12 cellular contexts compared by ENCODE assay signal in the genomic region with DNA sequence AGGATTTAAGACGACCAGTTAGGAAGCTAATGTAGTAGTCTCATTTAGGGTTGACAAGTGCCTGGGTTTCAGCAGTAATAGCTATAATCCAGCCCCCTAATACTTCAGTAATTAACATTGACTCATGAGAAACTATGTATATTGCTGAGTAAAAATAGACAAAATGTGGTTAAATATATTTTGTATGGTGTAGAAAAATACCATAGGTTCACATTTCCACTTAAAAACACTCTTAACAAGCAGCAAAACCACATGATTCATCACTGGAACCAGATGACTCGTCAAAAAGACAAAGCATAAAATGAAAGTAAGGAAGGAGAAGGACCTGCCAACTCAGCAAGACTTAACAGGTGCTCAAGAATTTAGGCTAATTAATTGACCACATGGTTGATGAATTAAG.
A peak's percentile ranks its signal among the peaks of the same experiment; 100 is the strongest.
DNase-seq lines count a peak whose midpoint lies in the region; ATAC-seq and TF ChIP-seq lines count a peak whose summit lies in the region.
"Had no signal": no experiment of that assay in that cellular context is flagged by ENCODE, and none has a peak within 500 bp of the region (broad histone marks: within the 10 kb centered on the region; RNA-seq: fewer than 3 reads in every experiment).

No MANE protein-coding gene starts in this region.

- no peak overlapping the region for H3K4me3 ChIP-seq in PC-9
- no peak overlapping the region for H3K4me3 ChIP-seq in WERI-Rb-1 (ENCODE audit: low read depth, low read length)
- H3K4me3 ChIP-seq: cardiac muscle cell had no signal

- ATAC-seq in GM18498 (IDR thresholded peaks at IDR 0.05; ENCODE audit: unreplicated experiment): peak; percentile 60
- peak; percentile 58 for ATAC-seq in GM19455 (IDR thresholded peaks at IDR 0.05; ENCODE audit: unreplicated experiment)
- ATAC-seq in HG03432 (IDR thresholded peaks at IDR 0.05; ENCODE audit: unreplicated experiment): peak; percentile 78

- POLR2A ChIA-PET in PC-9 (lab: Charles Lee; ENCODE audit: unreplicated experiment): no interaction called here

- H3K27me3 ChIP-seq in PC-9 (ENCODE audit: insufficient read depth, low read depth): no peaks in the 10 kb centered on the region
- H3K27me3 ChIP-seq in WERI-Rb-1 (ENCODE audit: insufficient read depth, low read depth, severe bottlenecking): no peaks in the 10 kb centered on the region
- H3K27me3 ChIP-seq: cardiac muscle cell had no signal

- H4K20me1 ChIP-seq in PC-9 (ENCODE audit: insufficient read depth): no peaks in the 10 kb centered on the region

- H2AFZ ChIP-seq in PC-9: no peak overlapping the region

- H3K79me2 ChIP-seq in PC-9 (ENCODE audit: low read depth): no peaks in the 10 kb centered on the region

- BruUV-seq in PC-9 (replicated peaks; lab: Mats Ljungman, UMichigan): no TSS peak

- CTCF ChIA-PET in PC-9 (lab: Charles Lee): no interaction called here

- DNase-seq in cerebellar cortex (ENCODE audit: low spot score) (peak; percentile 38), PC-9 (no peak), WERI-Rb-1 (no peak), glomerular visceral epithelial cell (ENCODE audit: extremely low spot score) (no peak), cerebellar nuclear complex (lab: John Stamatoyannopoulos, UW) (no peak)
- DNase-seq: activated T-cell treated with anti-CD3 and anti-CD28 coated beads, Interleukin-2, amount 50 U/mL, for 72 hours; NCI-H1105; stimulated activated naive CD4-positive, alpha-beta T cell had no signal

- intact Hi-C loops in PC-9 (cut with micrococcal nuclease; ENCODE audit: unreplicated experiment): no loop called here

- H3K36me3 ChIP-seq in PC-9 (ENCODE audit: low read depth): no peaks in the 10 kb centered on the region
- no peaks in the 10 kb centered on the region for H3K36me3 ChIP-seq in WERI-Rb-1
- H3K36me3 ChIP-seq: cardiac muscle cell had no signal

- no peaks in the 10 kb centered on the region for H3K4me1 ChIP-seq in PC-9 (replicated peaks; ENCODE audit: insufficient read depth)

- H3K27ac ChIP-seq in PC-9 (no peak overlapping the region), WERI-Rb-1 (no peak overlapping the region)
- H3K27ac ChIP-seq: cardiac muscle cell had no signal

- no peaks in the 10 kb centered on the region for H3K9me2 ChIP-seq in PC-9 (ENCODE audit: insufficient read depth)

- no peaks in the 10 kb centered on the region for H3F3A ChIP-seq in PC-9 (ENCODE audit: insufficient read depth, low read depth)

- H3K9me3 ChIP-seq in PC-9 (ENCODE audit: insufficient read depth, low read depth): no peaks in the 10 kb centered on the region
- H3K9me3 ChIP-seq in WERI-Rb-1 (ENCODE audit: severe bottlenecking): no peaks in the 10 kb centered on the region

- H3K4me2 ChIP-seq in PC-9: no peak overlapping the region

- no peak for TF ChIP-seq CTCF in PC-9 (conservative IDR thresholded peaks at IDR 0.05)
- no peak for TF ChIP-seq CTCF in WERI-Rb-1 (IDR thresholded peaks at IDR 0.05; ENCODE audit: low read depth, low read length)
